In genomic region chr2:171167352-171167997, GRCh38 we compare ENCODE assay signal across 21 cellular contexts. TPM values are rescaled to one million over a fixed set of nuclear protein-coding genes. Genes with fewer than 3 reads are reported as not detected.
A peak's percentile ranks its signal among the peaks of the same experiment; 100 is the strongest.
DNase-seq lines count a peak whose midpoint lies in the region; FAIRE-seq and TF ChIP-seq lines count a peak whose summit lies in the region.
"Had no signal": no experiment of that assay in that cellular context is flagged by ENCODE, and none has a peak within 500 bp of the region (broad histone marks: within the 10 kb centered on the region; RNA-seq: fewer than 3 reads in every experiment).

No MANE protein-coding gene starts in this region.

- 76% methylated on average over 1 of the region's 1 CpG for WGBS in liver

- H3K9me3 ChIP-seq in liver (ENCODE audit: control insufficient read depth in 4 of 4, low read length in 3 of 4) = no peaks in the 10 kb centered on the region
- H3K9me3 ChIP-seq in effector memory CD4-positive, alpha-beta T cell (ENCODE audit: control insufficient read depth, low read length) = no peaks in the 10 kb centered on the region
- H3K9me3 ChIP-seq: SJSA1 had no signal

- peak overlapping the region in 1 of 2 donors; percentile 14 for H3K27ac ChIP-seq in liver (ENCODE audit: low read depth in 1 of 2, low read length in 2 of 2)
- H3K27ac ChIP-seq in effector memory CD4-positive, alpha-beta T cell (ENCODE audit: insufficient read depth, low read length, poor library complexity, severe bottlenecking) = no peak overlapping the region
- H3K27ac ChIP-seq: GM23248, SJSA1 had no signal

- H3K4me3 ChIP-seq in liver (ENCODE audit: low read depth in 1 of 3, low read length in 3 of 3) = no peak overlapping the region
- H3K4me3 ChIP-seq in effector memory CD4-positive, alpha-beta T cell (ENCODE audit: insufficient read depth, low read depth, low read length, poor library complexity, severe bottlenecking) = no peak overlapping the region
- H3K4me3 ChIP-seq: GM23248, SJSA1 had no signal

- CTCF ChIA-PET in HEK293T (lab: Yijun Ruan, JAX) = no interaction called here

- POLR2A ChIA-PET in HEK293T (lab: Yijun Ruan, JAX) = no interaction called here

- peak; percentile 4 for FAIRE-seq in GM19239 (lab: Jason Lieb, UNC)

- no peak overlapping the region for H3K9ac ChIP-seq in liver (ENCODE audit: low read depth in 1 of 2, low read length in 2 of 2)
- H3K9ac ChIP-seq: GM23248 had no signal

- no peak for TF ChIP-seq CTCF in liver (IDR thresholded peaks at IDR 0.05; ENCODE audit: low read depth, low read length, missing input control)

- DNase-seq in GM19239 (ENCODE audit: insufficient read length, low spot score) (no peak), fibroblast of gingiva (ENCODE audit: low read depth) (peak; percentile 49), DMS153 (lab: John Stamatoyannopoulos, UW) (no peak), HEK293T (ENCODE audit: extremely low spot score) (no peak), glomerular visceral epithelial cell (ENCODE audit: extremely low spot score) (no peak)
- no peak for DNase-seq in effector memory CD4-positive, alpha-beta T cell
- DNase-seq: C1 segment of cervical spinal cord; CD8-positive, alpha-beta T cell; DMS79; GM23248; H9; KG1; NCI-H1105; NCI-H146; NCI-H2029; NCI-H345; NCI-H524; NCI-H774; NK-92 treated with Interleukin-12 subunit alpha and Interleukin-12 subunit beta, amount 100 ng/mL, for 24 hours had no signal

- no peaks in the 10 kb centered on the region for H3K36me3 ChIP-seq in liver (ENCODE audit: control insufficient read depth in 4 of 4, insufficient read depth in 3 of 4, low read depth in 1 of 4, low read length in 3 of 4)
- H3K36me3 ChIP-seq in effector memory CD4-positive, alpha-beta T cell (ENCODE audit: control insufficient read depth, insufficient read depth, low read length) = no peaks in the 10 kb centered on the region
- H3K36me3 ChIP-seq: SJSA1 had no signal

- peaks cover 2 to 22% (median 19%) of the 10 kb centered on the region in 4 donors for H3K4me1 ChIP-seq in liver (ENCODE audit: control insufficient read depth in 4 of 4, insufficient read depth in 4 of 4, low read length in 3 of 4)
- H3K4me1 ChIP-seq in effector memory CD4-positive, alpha-beta T cell (ENCODE audit: control insufficient read depth, insufficient read depth, low read length, poor library complexity, severe bottlenecking) = peaks cover 19% of the 10 kb centered on the region
- H3K4me1 ChIP-seq: SJSA1 had no signal

- peak in 1 of 2 donors; percentile 9 for TF ChIP-seq RAD21 in liver (IDR thresholded peaks at IDR 0.05)

- no peaks in the 10 kb centered on the region for H3K27me3 ChIP-seq in liver (ENCODE audit: control insufficient read depth in 4 of 4, insufficient read depth in 4 of 4, low read length in 3 of 4)
- H3K27me3 ChIP-seq in effector memory CD4-positive, alpha-beta T cell (replicated peaks; ENCODE audit: control insufficient read depth, insufficient read depth, low read length, poor library complexity, severe bottlenecking) = no peaks in the 10 kb centered on the region
- H3K27me3 ChIP-seq: SJSA1 had no signal

TF ChIP-seq in liver, 16 proteins besides CTCF, POLR2A, EP300 and RAD21:
- TF ChIP-seq REST (IDR thresholded peaks at IDR 0.05) (no peak), YY1 (IDR thresholded peaks at IDR 0.05) (no peak), HNF4A (conservative IDR thresholded peaks at IDR 0.05) (peak; percentile 71 to 75), NR2F2 (IDR thresholded peaks at IDR 0.05) (no peak), FOXA1 (IDR thresholded peaks at IDR 0.05) (no peak), RXRA (IDR thresholded peaks at IDR 0.05) (peak; percentile 38 to 62)

TF ChIP-seq in HEK293T, 16 proteins besides CTCF, POLR2A, EP300 and RAD21:
- TF ChIP-seq FOXK2 (IDR thresholded peaks at IDR 0.05) (no peak), HDGF (IDR thresholded peaks at IDR 0.05; ENCODE audit: borderline replicate concordance) (no peak)

RNA-seq across cellular contexts. Expression of gene TLK1, which starts 6.8 kb away (rescaled TPM):
- 10 to 100 TPM; 14.4 to 19.6 TPM for total RNA-seq in liver
- 10 to 100 TPM in 1 of 2 donors, 1 to 10 TPM in 1; 7.7 to 16.8 TPM for polyA plus RNA-seq in liver
